16 cellular contexts compared by ENCODE assay signal in the genomic region with DNA sequence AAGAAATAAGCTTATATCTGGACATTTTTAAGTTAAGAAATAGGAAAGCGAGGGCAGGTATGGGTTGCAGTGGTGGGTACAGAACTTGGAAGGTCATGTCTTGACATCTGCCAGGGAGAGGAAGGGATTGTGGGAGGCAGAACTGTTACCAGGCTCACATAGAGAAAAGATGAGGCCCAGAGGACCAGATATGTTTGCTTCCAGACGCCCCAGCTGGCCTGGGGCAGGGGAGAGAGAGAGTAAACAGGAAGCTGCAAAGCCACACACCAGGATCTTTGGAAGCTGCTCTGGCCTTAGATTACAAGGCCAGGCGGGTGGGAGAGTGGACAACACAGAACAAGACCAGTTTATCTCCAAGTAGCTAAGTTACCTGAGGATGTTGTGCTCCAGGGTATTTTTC.
DNase-seq lines count a peak whose midpoint lies in the region; TF ChIP-seq lines count a peak whose summit lies in the region.
"Had no signal": no experiment of that assay in that cellular context is flagged by ENCODE, and none has a peak within 500 bp of the region (broad histone marks: within the 10 kb centered on the region; RNA-seq: fewer than 3 reads in every experiment).

No MANE protein-coding gene starts in this region.

- no peaks in the 10 kb centered on the region for H3F3A ChIP-seq in smooth muscle cell (ENCODE audit: low read depth)

- H3K4me1 ChIP-seq in BE2C = peaks cover 24% of the 10 kb centered on the region
- H3K4me1 ChIP-seq in endodermal cell (ENCODE audit: control insufficient read depth, insufficient read depth, low read length) = no peaks in the 10 kb centered on the region
- no peaks in the 10 kb centered on the region for H3K4me1 ChIP-seq in smooth muscle cell (ENCODE audit: low read depth)
- H3K4me1 ChIP-seq in OCI-LY7 (ENCODE audit: insufficient read depth, low read length, poor library complexity, severe bottlenecking) = no peaks in the 10 kb centered on the region
- H3K4me1 ChIP-seq: BLaER1 had no signal

- BruUV-seq in OCI-LY7 (replicated peaks; lab: Mats Ljungman, UMichigan) = no TSS peak

- H2AFZ ChIP-seq in smooth muscle cell (ENCODE audit: low read depth) (no peak overlapping the region), OCI-LY7 (ENCODE audit: low read length) (no peak overlapping the region)
- H2AFZ ChIP-seq: GM23338 had no signal

- DNase-seq in BE2C = peak; percentile 78
- DNase-seq in COLO668 (lab: John Stamatoyannopoulos, UW; ENCODE audit: unreplicated experiment) = peak; percentile 52
- peak; percentile 22 for DNase-seq in NCI-H69 (lab: John Stamatoyannopoulos, UW)
- no peak for DNase-seq in endodermal cell
- DNase-seq in smooth muscle cell (lab: John Stamatoyannopoulos, UW; ENCODE audit: unreplicated experiment) = no peak
- no peak for DNase-seq in OCI-LY7 (ENCODE audit: low spot score)
- no peak for DNase-seq in activated CD4-positive, alpha-beta T cell treated with anti-CD3 and anti-CD28 coated beads for 1 hour
- DNase-seq: ACHN; Calu3; CD4-positive, alpha-beta memory T cell; GDM1; HCEC 1CT; KG1 had no signal

- peaks cover 11% of the 10 kb centered on the region for H3K4me1 Mint-ChIP-seq in endodermal cell
- H3K4me1 Mint-ChIP-seq: CD14-positive monocyte; CD4-positive, alpha-beta memory T cell had no signal

- H3K36me3 Mint-ChIP-seq in endodermal cell (ENCODE audit: low read depth) = peaks cover 67% of the 10 kb centered on the region
- H3K36me3 Mint-ChIP-seq: CD14-positive monocyte; CD4-positive, alpha-beta memory T cell had no signal

- CTCF ChIA-PET in OCI-LY7 (lab: Charles Lee; ENCODE audit: unreplicated experiment) = no interaction called here

- H3K9ac ChIP-seq in endodermal cell (ENCODE audit: extremely low read depth, low read length, poor library complexity, severe bottlenecking) (no peak overlapping the region), smooth muscle cell (ENCODE audit: low read depth) (no peak overlapping the region)
- H3K9ac ChIP-seq: BLaER1 had no signal

- H3K4me3 ChIP-seq in BE2C (ENCODE audit: low read depth, low read length) (no peak overlapping the region), endodermal cell (ENCODE audit: low read length) (no peak overlapping the region), smooth muscle cell (no peak overlapping the region), OCI-LY7 (ENCODE audit: low read depth, low read length, poor library complexity, severe bottlenecking) (no peak overlapping the region)
- H3K4me3 ChIP-seq: BLaER1, GM23338 had no signal

- H3K9me3 Mint-ChIP-seq in endodermal cell = peaks cover 56% of the 10 kb centered on the region

- H3K27me3 Mint-ChIP-seq in endodermal cell (ENCODE audit: insufficient read depth) = no peaks in the 10 kb centered on the region

- H3K79me2 ChIP-seq in smooth muscle cell (ENCODE audit: low read depth) = no peaks in the 10 kb centered on the region
- H3K79me2 ChIP-seq in OCI-LY7 (ENCODE audit: insufficient read depth, low read depth, low read length) = no peaks in the 10 kb centered on the region

- no peaks in the 10 kb centered on the region for H3K9me3 ChIP-seq in BE2C
- peaks cover 52% of the 10 kb centered on the region for H3K9me3 ChIP-seq in endodermal cell (ENCODE audit: control insufficient read depth, low read length)
- no peaks in the 10 kb centered on the region for H3K9me3 ChIP-seq in smooth muscle cell (replicated peaks; ENCODE audit: low read depth)
- no peaks in the 10 kb centered on the region for H3K9me3 ChIP-seq in OCI-LY7 (ENCODE audit: low read length)

- H3K4me2 ChIP-seq in smooth muscle cell (no peak overlapping the region), OCI-LY7 (ENCODE audit: low read length) (no peak overlapping the region)
- H3K4me2 ChIP-seq: BLaER1, GM23338 had no signal

- no peaks in the 10 kb centered on the region for H3K9me2 ChIP-seq in OCI-LY7 (ENCODE audit: insufficient read depth, low read length)

- H3K27ac Mint-ChIP-seq in endodermal cell = peak overlapping the region; percentile 35
- H3K27ac Mint-ChIP-seq: CD14-positive monocyte; CD4-positive, alpha-beta memory T cell; GM23338 had no signal

- POLR2A ChIA-PET in OCI-LY7 (lab: Charles Lee) = no interaction called here

- H3K27me3 ChIP-seq in BE2C (no peaks in the 10 kb centered on the region), endodermal cell (ENCODE audit: control insufficient read depth, insufficient read depth, low read length, poor library complexity, severe bottlenecking) (no peaks in the 10 kb centered on the region), smooth muscle cell (ENCODE audit: low read depth) (no peaks in the 10 kb centered on the region)
- H3K27me3 ChIP-seq: BLaER1 had no signal

- intact Hi-C loops in OCI-LY7 (cut with micrococcal nuclease; ENCODE audit: unreplicated experiment) = no loop called here

- H4K20me1 ChIP-seq in smooth muscle cell (ENCODE audit: low read depth) = no peaks in the 10 kb centered on the region
- H4K20me1 ChIP-seq in OCI-LY7 (ENCODE audit: insufficient read depth, low read length) = no peaks in the 10 kb centered on the region
- H4K20me1 ChIP-seq: BLaER1 had no signal

- no peak overlapping the region for H3K27ac ChIP-seq in endodermal cell (ENCODE audit: low read depth, low read length)
- no peak overlapping the region for H3K27ac ChIP-seq in smooth muscle cell (ENCODE audit: low read depth)
- H3K27ac ChIP-seq in OCI-LY7 (ENCODE audit: low read depth, low read length, poor library complexity, severe bottlenecking) = no peak overlapping the region
- H3K27ac ChIP-seq: BLaER1 had no signal

- WGBS in endodermal cell (ENCODE audit: insufficient coverage in 1 of 2, insufficient read length in 1 of 2), 2 experiments = 89% methylated on average over 2 to 3 of the region's 3 CpGs
- WGBS in smooth muscle cell (ENCODE audit: low lambda C conversion rate) = 70% methylated on average over 3 of the region's 3 CpGs

- TF ChIP-seq CTCF in BE2C (IDR thresholded peaks at IDR 0.05; ENCODE audit: low read depth, low read length) (no peak), endodermal cell (conservative IDR thresholded peaks at IDR 0.05) (no peak), smooth muscle cell (IDR thresholded peaks at IDR 0.05; ENCODE audit: borderline replicate concordance, insufficient read depth, poor library complexity, severe bottlenecking) (no peak), OCI-LY7 (conservative IDR thresholded peaks at IDR 0.05; ENCODE audit: low read length) (no peak)

- peaks cover 4% of the 10 kb centered on the region; the same call in 1 of the 2 replicates for H3K36me3 ChIP-seq in BE2C
- H3K36me3 ChIP-seq in endodermal cell (ENCODE audit: control insufficient read depth, insufficient read depth, low read length) = peaks cover 44% of the 10 kb centered on the region
- H3K36me3 ChIP-seq in smooth muscle cell (ENCODE audit: low read depth) = no peaks in the 10 kb centered on the region
- H3K36me3 ChIP-seq in OCI-LY7 (ENCODE audit: insufficient read depth, low read length) = no peaks in the 10 kb centered on the region
- H3K36me3 ChIP-seq: BLaER1 had no signal

- H3K4me3 Mint-ChIP-seq in endodermal cell = no peak overlapping the region
- H3K4me3 Mint-ChIP-seq: CD14-positive monocyte; CD4-positive, alpha-beta memory T cell; GM23338 had no signal

Comparison
In these comparisons a context has a peak if more than half of its experiments do, and no peak if none do; other contexts are left out.
1. DNase-seq: peak in BE2C (single experiment), COLO668 (single experiment) and NCI-H69 (single experiment); none in endodermal cell (single experiment), smooth muscle cell (single experiment), OCI-LY7 (single experiment) and activated CD4-positive, alpha-beta T cell treated with anti-CD3 and anti-CD28 coated beads for 1 hour (single experiment).